In the genomic region with DNA sequence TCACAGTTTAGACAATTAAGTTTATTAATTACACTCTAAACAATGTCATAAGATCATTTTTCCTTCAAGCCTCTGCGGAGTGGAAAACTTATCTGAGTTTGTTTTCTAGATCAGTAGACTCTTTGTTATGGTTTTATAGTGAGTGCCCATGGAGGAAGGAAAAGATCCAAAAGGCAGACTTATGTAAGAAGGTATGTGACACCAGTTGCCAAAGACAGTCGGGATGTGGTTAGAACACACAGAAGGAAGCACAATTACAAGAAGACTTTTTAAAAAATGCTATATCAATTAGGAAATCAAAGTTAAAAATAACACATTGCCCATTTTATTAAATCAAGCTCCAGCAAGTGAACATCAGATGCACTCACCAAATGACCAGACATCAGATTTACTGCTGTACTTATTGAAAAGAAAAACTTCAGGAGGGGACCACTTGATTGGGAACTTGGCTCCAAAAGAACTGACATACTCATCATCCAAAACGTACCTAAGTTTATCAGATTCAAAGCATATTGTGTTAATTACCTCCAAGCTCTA, we compare ENCODE assay signal across 19 cellular contexts. TPM values are rescaled to one million over a fixed set of nuclear protein-coding genes. Genes with fewer than 3 reads are reported as not detected.
"Had no signal": no experiment of that assay in that cellular context is flagged by ENCODE, and none has a peak within 500 bp of the region (broad histone marks: within the 10 kb centered on the region; RNA-seq: fewer than 3 reads in every experiment).

No MANE protein-coding gene starts in this region.

- H3K36me3 Mint-ChIP-seq: WTC11 had no signal

- H3K27ac ChIP-seq: ovary, sigmoid colon, upper lobe of left lung had no signal

- H3K4me3 ChIP-seq: mucosa of descending colon, ovary, sigmoid colon, upper lobe of left lung had no signal

- H3K27me3 ChIP-seq: ovary, sigmoid colon, upper lobe of left lung had no signal

- H3K4me1 Mint-ChIP-seq: activated T-helper 17 cell treated with anti-CD3 and anti-CD28 coated beads, Interleukin-2, amount 50 U/mL, for 72 hours; WTC11 had no signal

- H3K4me1 ChIP-seq: sigmoid colon, upper lobe of left lung had no signal

- DNase-seq: activated CD4-positive, alpha-beta T cell treated with anti-CD3 and anti-CD28 coated beads for 48 hours; activated CD8-positive, alpha-beta memory T cell treated with anti-CD3 and anti-CD28 coated beads for 24 hours; activated naive CD4-positive, alpha-beta T cell treated with anti-CD3 and anti-CD28 coated beads for 36 hours; amniotic stem cell; cerebellar nuclear complex; dermis blood vessel endothelial cell; endodermal cell; erythroblast; mucosa of descending colon; ovary; sigmoid colon; stimulated activated CD4-positive, alpha-beta T cell treated with anti-CD3 and anti-CD28 coated beads, Interleukin-2, amount 100 ng/mL, for 48 hours; upper lobe of left lung had no signal

- H3K27me3 Mint-ChIP-seq: activated T-helper 17 cell treated with anti-CD3 and anti-CD28 coated beads, Interleukin-2, amount 50 U/mL, for 72 hours; stimulated activated naive CD8-positive, alpha-beta T cell treated with anti-CD3 and anti-CD28 coated beads, Interleukin-15, Interleukin-2, amounts not matched to agents 100 ng/mL and 50 ng/mL, for 24 hours had no signal

- H3K36me3 ChIP-seq: ovary, sigmoid colon, upper lobe of left lung had no signal

- H3K27ac Mint-ChIP-seq: activated naive CD4-positive, alpha-beta T cell treated with anti-CD3 and anti-CD28 coated beads for 36 hours; activated T-helper 17 cell treated with anti-CD3 and anti-CD28 coated beads, Interleukin-2, amount 50 U/mL, for 72 hours; endodermal cell; stimulated activated naive CD8-positive, alpha-beta T cell treated with anti-CD3 and anti-CD28 coated beads, Interleukin-15, Interleukin-2, amounts not matched to agents 100 ng/mL and 50 ng/mL, for 24 hours; T-helper 1 cell treated with Interleukin-12 subunit alpha and Interleukin-12 subunit beta and Interleukin-4 antibody, amounts not matched to agents 30 μg/mL and 1 μg/mL, for 36 hours; WTC11 had no signal

- ATAC-seq: activated T-helper 17 cell treated with anti-CD3 and anti-CD28 coated beads, Interleukin-2, amount 50 U/mL, for 72 hours; left lobe of liver; mucosa of descending colon; WTC11 had no signal

- H3K4me3 Mint-ChIP-seq: activated naive CD4-positive, alpha-beta T cell treated with anti-CD3 and anti-CD28 coated beads for 36 hours; activated T-helper 17 cell treated with anti-CD3 and anti-CD28 coated beads, Interleukin-2, amount 50 U/mL, for 72 hours; endodermal cell; stimulated activated naive CD8-positive, alpha-beta T cell treated with anti-CD3 and anti-CD28 coated beads, Interleukin-15, Interleukin-2, amounts not matched to agents 100 ng/mL and 50 ng/mL, for 24 hours; T-helper 1 cell treated with Interleukin-12 subunit alpha and Interleukin-12 subunit beta and Interleukin-4 antibody, amounts not matched to agents 30 μg/mL and 1 μg/mL, for 36 hours; WTC11 had no signal

- H3K9me3 Mint-ChIP-seq: activated naive CD4-positive, alpha-beta T cell treated with anti-CD3 and anti-CD28 coated beads for 36 hours; activated T-helper 17 cell treated with anti-CD3 and anti-CD28 coated beads, Interleukin-2, amount 50 U/mL, for 72 hours; endodermal cell; stimulated activated naive CD8-positive, alpha-beta T cell treated with anti-CD3 and anti-CD28 coated beads, Interleukin-15, Interleukin-2, amounts not matched to agents 100 ng/mL and 50 ng/mL, for 24 hours; T-helper 1 cell treated with Interleukin-12 subunit alpha and Interleukin-12 subunit beta and Interleukin-4 antibody, amounts not matched to agents 30 μg/mL and 1 μg/mL, for 36 hours; WTC11 had no signal

- H3K9me3 ChIP-seq: mucosa of descending colon, ovary, sigmoid colon, upper lobe of left lung had no signal

RNA-seq across cellular contexts. Expression of gene CNGA1, which starts 57.2 kb away (rescaled TPM):
- total RNA-seq: dermis blood vessel endothelial cell had no signal
- polyA plus RNA-seq: neural cell had no signal
